ENCODE assay signal across 8 cellular contexts in genomic region chr11:77073328-77074001, GRCh38. TPM values are rescaled to one million over a fixed set of nuclear protein-coding genes. Genes with fewer than 3 reads are reported as not detected.
DNase-seq lines count a peak whose midpoint lies in the region; ATAC-seq and TF ChIP-seq lines count a peak whose summit lies in the region.

No MANE protein-coding gene starts in this region.

- peaks cover 8% of the 10 kb centered on the region for H3K4me1 Mint-ChIP-seq in stimulated activated memory B cell treated with anti-CD40 and anti-IgM and Interleukin-4, amounts not matched to agents 10 μg/mL and 1 μg/mL and 100 μg/mL, for 72 hours

- ATAC-seq in left lobe of liver (peak; percentile 53), HG03565 (IDR thresholded peaks at IDR 0.05; ENCODE audit: unreplicated experiment) (no peak), GM18867 (IDR thresholded peaks at IDR 0.05; ENCODE audit: unreplicated experiment) (no peak)
- no peak for ATAC-seq in stimulated activated memory B cell treated with anti-CD40 and anti-IgM and Interleukin-4, amounts not matched to agents 10 μg/mL and 1 μg/mL and 100 μg/mL, for 72 hours

- peaks cover 33% of the 10 kb centered on the region for H3K4me1 ChIP-seq in BE2C
- peaks cover 49% of the 10 kb centered on the region for H3K4me1 ChIP-seq in stomach smooth muscle (ENCODE audit: control insufficient read depth, insufficient read depth, low read length)

- DNase-seq in BE2C = peak; percentile 97
- peak; percentile 14 for DNase-seq in NCI-H2196 treated with DMSO at 0.1 percent for 48 hours (lab: John Stamatoyannopoulos, UW; ENCODE audit: unreplicated experiment)
- peak in 30 of 61 donors; percentile 9 to 74 (median 34) for DNase-seq in caudate nucleus (lab: John Stamatoyannopoulos, UW)
- peak; percentile 48 for DNase-seq in left lobe of liver (ENCODE audit: low spot score)

- H3K36me3 ChIP-seq in BE2C (no peaks in the 10 kb centered on the region), stomach smooth muscle (ENCODE audit: control insufficient read depth in 2 of 2, insufficient read depth in 2 of 2, low read length in 2 of 2) (no peaks in the 10 kb centered on the region)

- TF ChIP-seq CTCF in BE2C (IDR thresholded peaks at IDR 0.05; ENCODE audit: low read depth, low read length) = peak; percentile 81

- H3K9me3 Mint-ChIP-seq in stimulated activated memory B cell treated with anti-CD40 and anti-IgM and Interleukin-4, amounts not matched to agents 10 μg/mL and 1 μg/mL and 100 μg/mL, for 72 hours = no peaks in the 10 kb centered on the region

- H3K27me3 ChIP-seq in BE2C = no peaks in the 10 kb centered on the region
- no peaks in the 10 kb centered on the region for H3K27me3 ChIP-seq in stomach smooth muscle (ENCODE audit: control insufficient read depth in 1 of 2, insufficient read depth in 2 of 2, low read length in 2 of 2)

- peaks cover 17% of the 10 kb centered on the region for H3K27me3 Mint-ChIP-seq in stimulated activated memory B cell treated with anti-CD40 and anti-IgM and Interleukin-4, amounts not matched to agents 10 μg/mL and 1 μg/mL and 100 μg/mL, for 72 hours

- H3K27ac ChIP-seq in caudate nucleus (ENCODE audit: low read depth, low read length) (peak overlapping the region; percentile 46), stomach smooth muscle (ENCODE audit: low read length) (peak overlapping the region; percentile 92)

- peak overlapping the region; percentile 60 to 84 for H3K9ac ChIP-seq in stomach smooth muscle (ENCODE audit: low read length in 2 of 2)

- no peaks in the 10 kb centered on the region for H3K9me3 ChIP-seq in BE2C
- no peaks in the 10 kb centered on the region for H3K9me3 ChIP-seq in stomach smooth muscle (ENCODE audit: control insufficient read depth in 2 of 2, low read length in 2 of 2)

- H3K27ac Mint-ChIP-seq in stimulated activated memory B cell treated with anti-CD40 and anti-IgM and Interleukin-4, amounts not matched to agents 10 μg/mL and 1 μg/mL and 100 μg/mL, for 72 hours = no peak overlapping the region

- H3K4me3 ChIP-seq in BE2C (ENCODE audit: low read depth, low read length) (no peak overlapping the region), stomach smooth muscle (ENCODE audit: low read length in 2 of 2) (peak overlapping the region in 1 of 2 donors; percentile 55)

- no peaks in the 10 kb centered on the region for H3K36me3 Mint-ChIP-seq in stimulated activated memory B cell treated with anti-CD40 and anti-IgM and Interleukin-4, amounts not matched to agents 10 μg/mL and 1 μg/mL and 100 μg/mL, for 72 hours

- H3K4me3 Mint-ChIP-seq in stimulated activated memory B cell treated with anti-CD40 and anti-IgM and Interleukin-4, amounts not matched to agents 10 μg/mL and 1 μg/mL and 100 μg/mL, for 72 hours = no peak overlapping the region

RNA-seq across cellular contexts. Expression of gene CAPN5, which starts 6.7 kb away (rescaled TPM):
- polyA plus RNA-seq in BE2C (2012; ENCODE audit: insufficient read depth, insufficient read length, low read depth) = 13.2 TPM
- 78.1 TPM for total RNA-seq in left lobe of liver

RNA-seq across cellular contexts. Expression of gene OMP, which starts 29.2 kb away (rescaled TPM):
- polyA plus RNA-seq in BE2C (2012; ENCODE audit: insufficient read depth, insufficient read length, low read depth) = 0.94 TPM
- 3.4 TPM for total RNA-seq in left lobe of liver

RNA-seq across cellular contexts. Expression of gene B3GNT6, which starts 39.3 kb away (rescaled TPM):
- polyA plus RNA-seq in BE2C (2012; ENCODE audit: insufficient read depth, insufficient read length, low read depth) = not detected
- total RNA-seq in left lobe of liver = not detected

RNA-seq across cellular contexts. Expression of gene MYO7A, which starts 54.6 kb away (rescaled TPM):
- 0.36 TPM for polyA plus RNA-seq in BE2C (2012; ENCODE audit: insufficient read depth, insufficient read length, low read depth)
- 38.5 TPM for total RNA-seq in left lobe of liver
